Comparison of ENCODE assay signal across 25 cellular contexts in the genomic region with DNA sequence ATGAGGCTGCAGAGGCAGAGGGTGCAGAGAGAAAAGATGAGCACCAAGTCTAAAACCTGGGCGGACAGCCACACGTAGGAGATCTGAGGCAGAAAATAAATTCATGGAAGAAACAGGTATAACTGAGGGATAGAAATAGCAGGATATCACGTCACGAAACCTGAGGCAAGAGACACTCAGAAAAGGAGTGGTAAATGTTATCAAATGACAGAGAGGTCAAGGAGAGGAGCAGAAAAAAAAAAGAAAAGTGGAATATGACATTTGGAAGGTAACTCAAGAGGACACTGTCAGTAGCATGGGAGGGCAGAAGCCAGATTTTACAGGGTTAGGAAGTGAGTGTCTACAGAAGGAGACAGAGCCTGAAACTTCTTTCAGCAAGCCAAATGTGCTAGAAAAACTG.
"Had no signal": no experiment of that assay in that cellular context is flagged by ENCODE, and none has a peak within 500 bp of the region (broad histone marks: within the 10 kb centered on the region; RNA-seq: fewer than 3 reads in every experiment).

No MANE protein-coding gene starts in this region.

- H3K4me3 ChIP-seq: esophagus muscularis mucosa, ovary, prostate gland, thoracic aorta had no signal

- H3K9me3 ChIP-seq: esophagus muscularis mucosa, ovary, prostate gland, thoracic aorta had no signal

- DNase-seq: activated CD4-positive, alpha-beta T cell treated with anti-CD3 and anti-CD28 coated beads, Interleukin-2, amount 50 U/mL, for 1 hour; activated CD4-positive, CD25-positive, alpha-beta regulatory T cell treated with anti-CD3 and anti-CD28 coated beads, Interleukin-2, amount 50 U/mL, for 72 hours; activated CD8-positive, alpha-beta T cell treated with anti-CD3 and anti-CD28 coated beads for 36 hours; activated gamma-delta T cell treated with Interleukin-2 at 50 U/mL for 16 hours; activated naive CD4-positive, alpha-beta T cell treated with anti-CD3 and anti-CD28 coated beads, Interleukin-2, amount 50 U/mL, for 16 hours; activated T-cell treated with anti-CD3 and anti-CD28 coated beads, Interleukin-2, amount 50 U/mL, for 4 hours; amniotic stem cell; brain microvascular endothelial cell; central memory CD4-positive, alpha-beta T cell; foreskin keratinocyte; naive B cell; ovary; stimulated activated CD4-positive, alpha-beta T cell treated with anti-CD3 and anti-CD28 coated beads, Interleukin-2, amount 100 ng/mL, for 48 hours; trophoblast cell; WERI-Rb-1 had no signal

- H3K9me3 Mint-ChIP-seq: activated CD8-positive, alpha-beta T cell treated with anti-CD3 and anti-CD28 coated beads for 36 hours; stimulated activated naive CD8-positive, alpha-beta T cell treated with anti-CD3 and anti-CD28 coated beads, Interleukin-15, Interleukin-2, amounts not matched to agents 100 ng/mL and 50 ng/mL, for 24 hours had no signal

- H3K36me3 Mint-ChIP-seq: mesothelial cell of epicardium had no signal

- H3K4me1 Mint-ChIP-seq: activated T-helper 17 cell treated with anti-CD3 and anti-CD28 coated beads, Interleukin-2, amount 50 U/mL, for 72 hours; mesothelial cell of epicardium; naive B cell had no signal

- H3K36me3 ChIP-seq: brain microvascular endothelial cell, esophagus muscularis mucosa, ovary, prostate gland, thoracic aorta, WERI-Rb-1 had no signal

- H3K4me1 ChIP-seq: foreskin keratinocyte, prostate gland had no signal

- H3K27me3 ChIP-seq: brain microvascular endothelial cell, esophagus muscularis mucosa, foreskin keratinocyte, ovary had no signal

- H3K27ac Mint-ChIP-seq: activated CD8-positive, alpha-beta T cell treated with anti-CD3 and anti-CD28 coated beads for 36 hours; activated T-helper 17 cell treated with anti-CD3 and anti-CD28 coated beads, Interleukin-2, amount 50 U/mL, for 72 hours; mesothelial cell of epicardium; stimulated activated naive CD8-positive, alpha-beta T cell treated with anti-CD3 and anti-CD28 coated beads, Interleukin-15, Interleukin-2, amounts not matched to agents 100 ng/mL and 50 ng/mL, for 24 hours had no signal

- H3K4me3 Mint-ChIP-seq: activated CD8-positive, alpha-beta T cell treated with anti-CD3 and anti-CD28 coated beads for 36 hours; activated T-cell treated with anti-CD3 and anti-CD28 coated beads, Interleukin-2, amount 50 U/mL, for 4 hours; activated T-helper 17 cell treated with anti-CD3 and anti-CD28 coated beads, Interleukin-2, amount 50 U/mL, for 72 hours; mesothelial cell of epicardium; naive B cell; stimulated activated naive CD8-positive, alpha-beta T cell treated with anti-CD3 and anti-CD28 coated beads, Interleukin-15, Interleukin-2, amounts not matched to agents 100 ng/mL and 50 ng/mL, for 24 hours had no signal

- H3K27ac ChIP-seq: brain microvascular endothelial cell, esophagus muscularis mucosa, foreskin keratinocyte, ovary, prostate gland, thoracic aorta, WERI-Rb-1 had no signal

- FAIRE-seq: astrocyte, islet of Langerhans, TTC549, urothelium cell line had no signal

- ATAC-seq: activated CD8-positive, alpha-beta T cell treated with anti-CD3 and anti-CD28 coated beads for 36 hours; activated T-cell treated with anti-CD3 and anti-CD28 coated beads, Interleukin-2, amount 50 U/mL, for 4 hours; activated T-helper 17 cell treated with anti-CD3 and anti-CD28 coated beads, Interleukin-2, amount 50 U/mL, for 72 hours; foreskin keratinocyte had no signal
